Comparison of ENCODE assay signal across 20 cellular contexts in the genomic region with DNA sequence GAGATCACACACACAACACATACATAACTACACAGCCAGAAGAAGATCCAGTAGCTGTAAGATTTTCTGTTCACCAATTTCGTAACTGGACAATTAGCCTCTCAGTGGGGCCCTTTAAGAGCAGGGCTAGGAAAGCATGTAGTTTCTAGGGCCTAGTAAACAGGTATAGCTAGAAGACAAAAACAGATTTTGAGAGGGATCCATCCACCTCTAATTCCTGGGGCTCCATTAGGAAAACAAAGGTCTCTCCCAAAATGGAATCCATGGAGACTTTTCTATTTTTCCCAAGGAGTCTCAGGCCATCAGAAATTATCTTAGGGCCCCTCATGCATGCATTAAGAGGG.
"Had no signal": no experiment of that assay in that cellular context is flagged by ENCODE, and none has a peak within 500 bp of the region (broad histone marks: within the 10 kb centered on the region; RNA-seq: fewer than 3 reads in every experiment).

No MANE protein-coding gene starts in this region.

- H3K9me3 ChIP-seq: adrenal gland had no signal

- H3K36me3 ChIP-seq: adrenal gland had no signal

- H3K27ac ChIP-seq: adrenal gland, VCaP had no signal

- H3K4me3 ChIP-seq: adrenal gland, MG63 had no signal

- H3K4me1 ChIP-seq: adrenal gland had no signal

- H3K27me3 ChIP-seq: adrenal gland, MG63 had no signal

- DNase-seq: activated CD4-positive, alpha-beta T cell treated with anti-CD3 and anti-CD28 coated beads for 36 hours; activated CD8-positive, alpha-beta memory T cell treated with anti-CD3 and anti-CD28 coated beads, Interleukin-2, amount 50 U/mL, for 4 hours; activated CD8-positive, alpha-beta T cell treated with anti-CD3 and anti-CD28 coated beads for 36 hours; activated naive CD4-positive, alpha-beta T cell treated with anti-CD3 and anti-CD28 coated beads, Interleukin-2, amount 50 U/mL, for 16 hours; activated naive CD8-positive, alpha-beta T cell treated with anti-CD3 and anti-CD28 coated beads, Interleukin-2, amount 10 ng/mL, durations not matched to agents 7 days and 5 days; activated T-cell treated with anti-CD3 and anti-CD28 coated beads, Interleukin-2, amount 50 U/mL, for 1 hour; adrenal gland; anterior cingulate cortex; cerebellar nuclear complex; MG63; MV-4-11; NCI-H1105; NCI-H1436; NCI-H1694 treated with DMSO at 0.1 percent for 48 hours; NCI-H2029 treated with DMSO at 0.1 percent for 48 hours; NCI-H510A treated with DMSO at 0.1 percent for 48 hours; SIG-M5; T-helper 17 cell; T-helper 9 cell had no signal
